16 cellular contexts compared by ENCODE assay signal in the genomic region with DNA sequence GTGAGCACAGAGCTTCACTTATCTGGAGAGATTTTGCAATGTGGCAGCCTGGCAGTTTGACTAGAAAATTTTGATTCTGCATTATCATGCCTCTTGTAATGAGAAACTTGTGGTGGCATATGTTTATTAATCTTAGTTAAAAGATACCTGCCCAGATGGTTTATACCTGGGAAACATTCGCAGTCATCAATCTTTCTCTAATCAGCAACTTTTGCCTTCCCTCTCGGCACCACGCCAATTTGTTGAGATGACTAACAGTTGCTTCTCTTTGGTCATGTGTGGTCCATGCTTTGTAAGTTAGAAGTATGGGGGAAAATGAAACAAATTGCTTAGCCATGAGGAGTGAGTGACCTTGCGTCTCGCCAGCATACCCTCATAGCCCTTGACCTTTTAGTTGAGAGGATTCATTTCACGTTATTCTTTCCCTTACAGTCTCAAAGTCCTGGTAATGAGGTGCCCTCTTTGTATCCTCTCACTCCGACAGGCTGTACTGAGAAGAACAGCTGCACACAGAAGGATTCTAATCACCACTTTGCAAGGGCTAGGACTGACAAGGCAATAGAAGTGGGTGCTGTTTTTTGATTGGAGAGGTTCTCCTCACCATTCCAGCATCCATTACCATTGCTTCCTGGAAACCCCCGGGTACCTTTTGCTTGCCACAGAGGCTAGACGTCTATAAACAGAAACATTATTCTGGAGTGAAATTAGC.
"Had no signal": no experiment of that assay in that cellular context is flagged by ENCODE, and none has a peak within 500 bp of the region (broad histone marks: within the 10 kb centered on the region; RNA-seq: fewer than 3 reads in every experiment).

No MANE protein-coding gene starts in this region.

- H3K36me3 ChIP-seq: colonic mucosa, gastroesophageal sphincter, heart right ventricle, prostate gland, right atrium auricular region, tibial artery had no signal

- H3K4me3 ChIP-seq: colonic mucosa, gastroesophageal sphincter, heart right ventricle, prostate gland, right atrium auricular region, tibial artery had no signal

- H3K9me3 ChIP-seq: colonic mucosa, gastroesophageal sphincter, prostate gland, right atrium auricular region, tibial artery had no signal

- H3K27ac ChIP-seq: colonic mucosa, gastroesophageal sphincter, heart right ventricle, prostate gland, right atrium auricular region, tibial artery had no signal

- DNase-seq: activated CD4-positive, alpha-beta memory T cell treated with anti-CD3 and anti-CD28 coated beads for 36 hours; activated CD4-positive, alpha-beta T cell treated with anti-CD3 and anti-CD28 coated beads for 36 hours; activated T-cell treated with anti-CD3 and anti-CD28 coated beads for 4 hours; amygdala; colonic mucosa; erythroblast; heart right ventricle; immature natural killer cell; midbrain; occipital lobe; stimulated activated naive CD8-positive, alpha-beta T cell treated with anti-CD3 and anti-CD28 coated beads, Interleukin-15, Interleukin-2, amounts not matched to agents 100 U/mL and 50 U/mL, for 24 hours; substantia nigra; tibial artery had no signal

- H3K4me1 ChIP-seq: colonic mucosa, gastroesophageal sphincter, heart right ventricle, prostate gland, right atrium auricular region had no signal

- ATAC-seq: activated CD4-positive, alpha-beta T cell treated with anti-CD3 and anti-CD28 coated beads for 36 hours; gastroesophageal sphincter; heart right ventricle; stimulated activated naive CD8-positive, alpha-beta T cell treated with anti-CD3 and anti-CD28 coated beads, Interleukin-15, Interleukin-2, amounts not matched to agents 100 U/mL and 50 U/mL, for 24 hours had no signal

- H3K27me3 ChIP-seq: colonic mucosa, gastroesophageal sphincter, heart right ventricle, right atrium auricular region, tibial artery had no signal
